Comparison of ENCODE assay signal across 5 cellular contexts in the genomic region with DNA sequence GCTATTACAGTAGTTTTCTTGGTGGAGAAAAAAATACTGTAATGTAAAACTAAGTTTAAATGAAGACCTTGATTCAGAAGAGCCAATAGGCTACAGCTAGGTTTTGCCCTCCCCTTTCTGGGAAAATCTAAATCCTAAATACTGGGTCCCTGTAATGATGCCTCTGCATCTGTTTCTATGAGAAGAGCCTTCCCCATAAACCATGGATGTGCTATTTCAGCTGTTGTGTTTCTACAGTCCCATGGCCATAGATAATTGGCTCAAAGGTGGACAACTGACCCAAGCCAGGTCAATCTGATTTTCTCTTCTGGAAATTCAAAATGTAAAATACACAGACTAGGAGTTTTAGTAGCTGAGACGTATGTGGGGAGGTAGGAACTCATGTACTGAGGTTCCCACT.
"Had no signal": no experiment of that assay in that cellular context is flagged by ENCODE, and none has a peak within 500 bp of the region (broad histone marks: within the 10 kb centered on the region; RNA-seq: fewer than 3 reads in every experiment).

No MANE protein-coding gene starts in this region.

- H3K4me3 Mint-ChIP-seq: IgD-negative memory B cell had no signal

- H3K36me3 Mint-ChIP-seq: IgD-negative memory B cell had no signal

- H3K27ac ChIP-seq: HL-60 had no signal

- DNase-seq: IMR-90, KBM-7 had no signal

- H3K4me1 Mint-ChIP-seq: IgD-negative memory B cell had no signal

- H3K27ac Mint-ChIP-seq: IgD-negative memory B cell had no signal

- H3K4me3 ChIP-seq: K562 had no signal
